27 cellular contexts compared by ENCODE assay signal in genomic region chr9:65404232-65405006, GRCh38.
"Had no signal": no experiment of that assay in that cellular context is flagged by ENCODE, and none has a peak within 500 bp of the region (broad histone marks: within the 10 kb centered on the region; RNA-seq: fewer than 3 reads in every experiment).

No MANE protein-coding gene starts in this region.

- ATAC-seq: left cardiac atrium; left lobe of liver; left ventricle myocardium superior; right lobe of liver; stimulated activated effector memory CD8-positive, alpha-beta T cell treated with anti-CD3 and anti-CD28 coated beads, Interleukin-12 subunit alpha, Interleukin-12 subunit beta, amount 100 ng/mL, for 72 hours had no signal

- H3K9ac ChIP-seq: neural progenitor cell, parathyroid adenoma had no signal

- H3K27ac ChIP-seq: hepatocyte, lower lobe of right lung, neural progenitor cell, neutrophil, parathyroid adenoma, right atrium auricular region, right lobe of liver, skin epidermis, suprapubic skin, thoracic aorta, tibial artery, uterus had no signal

- H3K4me2 ChIP-seq: hepatocyte, neural progenitor cell had no signal

- H2AFZ ChIP-seq: hepatocyte, neural progenitor cell, parathyroid adenoma had no signal

- H3K4me3 ChIP-seq: hepatocyte, lower lobe of right lung, neural progenitor cell, right atrium auricular region, right lobe of liver, skin epidermis, suprapubic skin, thoracic aorta, tibial artery, uterus had no signal

- H3K4me1 ChIP-seq: lower lobe of right lung, neural progenitor cell, parathyroid adenoma, right atrium auricular region, right lobe of liver, suprapubic skin, tibial artery, uterus had no signal

- H3K36me3 ChIP-seq: lower lobe of right lung, neural progenitor cell, neutrophil, right atrium auricular region, right lobe of liver, suprapubic skin, thoracic aorta, tibial artery, uterus had no signal

- H3K79me2 ChIP-seq: hepatocyte, parathyroid adenoma had no signal

- DNase-seq: islet precursor cell; kidney glomerular epithelial cell; left cardiac atrium; left ventricle myocardium superior; lower lobe of right lung; mammary epithelial cell; mesenchymal stem cell; naive B cell; natural killer cell; nephron progenitor cell; occipital lobe; right lobe of liver; stimulated activated CD4-positive, alpha-beta T cell treated with anti-CD3 and anti-CD28 coated beads, Interleukin-4, amount 100 ng/mL, for 24 hours; stimulated activated naive CD4-positive, alpha-beta T cell; trophoblast cell; uterus had no signal

- H3K27me3 ChIP-seq: hepatocyte, neural progenitor cell, neutrophil, right atrium auricular region, right lobe of liver, suprapubic skin, tibial artery, uterus had no signal

- H3K9me3 ChIP-seq: lower lobe of right lung, neutrophil, right atrium auricular region, right lobe of liver, suprapubic skin, thoracic aorta, uterus had no signal
